Comparison of ENCODE assay signal across 23 cellular contexts in genomic region chr22:17161991-17162390, GRCh38. TPM values are rescaled to one million over a fixed set of nuclear protein-coding genes. Genes with fewer than 3 reads are reported as not detected.
"Had no signal": no experiment of that assay in that cellular context is flagged by ENCODE, and none has a peak within 500 bp of the region (broad histone marks: within the 10 kb centered on the region; RNA-seq: fewer than 3 reads in every experiment).

No MANE protein-coding gene starts in this region.

- H3K36me3 ChIP-seq: adrenal gland, Peyer's patch, SJSA1 had no signal

- H3K9me3 ChIP-seq: adrenal gland, MG63, Peyer's patch had no signal

- H3K36me3 Mint-ChIP-seq: activated naive CD8-positive, alpha-beta T cell treated with anti-CD3 and anti-CD28 coated beads, Interleukin-2, amount 10 ng/mL, durations not matched to agents 7 days and 5 days; WTC11 had no signal

- H3K9me3 Mint-ChIP-seq: activated naive CD8-positive, alpha-beta T cell treated with anti-CD3 and anti-CD28 coated beads, Interleukin-2, amount 10 ng/mL, durations not matched to agents 7 days and 5 days; T-helper 1 cell treated with Interleukin-12 subunit alpha and Interleukin-12 subunit beta and Interleukin-4 antibody, amounts not matched to agents 30 μg/mL and 1 μg/mL, for 36 hours; WTC11 had no signal

- ATAC-seq: activated CD8-positive, alpha-beta T cell treated with anti-CD3 and anti-CD28 coated beads, Interleukin-2, amount 10 ng/mL, durations not matched to agents 7 days and 5 days; WTC11 had no signal

- H3K27me3 ChIP-seq: adrenal gland, MG63, Peyer's patch, SJSA1 had no signal

- H3K4me3 ChIP-seq: adrenal gland, MG63, Peyer's patch, SJSA1 had no signal

- H3K27ac ChIP-seq: adrenal gland, Peyer's patch, SJSA1 had no signal

- H3K4me3 Mint-ChIP-seq: activated CD8-positive, alpha-beta T cell treated with anti-CD3 and anti-CD28 coated beads, Interleukin-2, amount 10 ng/mL, durations not matched to agents 7 days and 5 days; activated naive CD8-positive, alpha-beta T cell treated with anti-CD3 and anti-CD28 coated beads, Interleukin-2, amount 10 ng/mL, durations not matched to agents 7 days and 5 days; T-helper 1 cell treated with Interleukin-12 subunit alpha and Interleukin-12 subunit beta and Interleukin-4 antibody, amounts not matched to agents 30 μg/mL and 1 μg/mL, for 36 hours; WTC11 had no signal

- H3K27me3 Mint-ChIP-seq: activated naive CD8-positive, alpha-beta T cell treated with anti-CD3 and anti-CD28 coated beads, Interleukin-2, amount 10 ng/mL, durations not matched to agents 7 days and 5 days had no signal

- DNase-seq: activated CD4-positive, alpha-beta T cell treated with anti-CD3 and anti-CD28 coated beads for 48 hours; activated CD4-positive, alpha-beta T cell treated with anti-CD3 and anti-CD28 coated beads, Interleukin-2, amount 50 U/mL, for 4 hours; activated CD4-positive, CD25-positive, alpha-beta regulatory T cell treated with anti-CD3 and anti-CD28 coated beads, Interleukin-2, amount 50 U/mL, for 72 hours; activated CD8-positive, alpha-beta memory T cell treated with anti-CD3 and anti-CD28 coated beads, Interleukin-2, amount 50 U/mL, for 48 hours; activated CD8-positive, alpha-beta T cell treated with anti-CD3 and anti-CD28 coated beads, Interleukin-2, amount 10 ng/mL, durations not matched to agents 7 days and 5 days; activated naive CD4-positive, alpha-beta T cell treated with anti-CD3 and anti-CD28 coated beads, Interleukin-2, amount 50 U/mL, for 16 hours; activated naive CD8-positive, alpha-beta T cell treated with anti-CD3 and anti-CD28 coated beads, Interleukin-2, amount 10 ng/mL, durations not matched to agents 7 days and 5 days; activated T-cell treated with anti-CD3 and anti-CD28 coated beads, Interleukin-2, amount 50 U/mL, for 1 hour; adrenal gland; anterior cingulate cortex; KG1; MG63; NCI-H1105; NCI-H1436; NCI-H187; NCI-H2081; NCI-H510A treated with DMSO at 0.1 percent for 48 hours; NCI-H69; Peyer's patch; SHP77 had no signal

- H3K27ac Mint-ChIP-seq: activated CD8-positive, alpha-beta T cell treated with anti-CD3 and anti-CD28 coated beads, Interleukin-2, amount 10 ng/mL, durations not matched to agents 7 days and 5 days; activated naive CD8-positive, alpha-beta T cell treated with anti-CD3 and anti-CD28 coated beads, Interleukin-2, amount 10 ng/mL, durations not matched to agents 7 days and 5 days; T-helper 1 cell treated with Interleukin-12 subunit alpha and Interleukin-12 subunit beta and Interleukin-4 antibody, amounts not matched to agents 30 μg/mL and 1 μg/mL, for 36 hours; WTC11 had no signal

RNA-seq across cellular contexts. Expression of gene ADA2, which starts 57.2 kb away (rescaled TPM):
- total RNA-seq: SJSA1 had no signal
